Comparison of ENCODE assay signal across 22 cellular contexts in the genomic region with DNA sequence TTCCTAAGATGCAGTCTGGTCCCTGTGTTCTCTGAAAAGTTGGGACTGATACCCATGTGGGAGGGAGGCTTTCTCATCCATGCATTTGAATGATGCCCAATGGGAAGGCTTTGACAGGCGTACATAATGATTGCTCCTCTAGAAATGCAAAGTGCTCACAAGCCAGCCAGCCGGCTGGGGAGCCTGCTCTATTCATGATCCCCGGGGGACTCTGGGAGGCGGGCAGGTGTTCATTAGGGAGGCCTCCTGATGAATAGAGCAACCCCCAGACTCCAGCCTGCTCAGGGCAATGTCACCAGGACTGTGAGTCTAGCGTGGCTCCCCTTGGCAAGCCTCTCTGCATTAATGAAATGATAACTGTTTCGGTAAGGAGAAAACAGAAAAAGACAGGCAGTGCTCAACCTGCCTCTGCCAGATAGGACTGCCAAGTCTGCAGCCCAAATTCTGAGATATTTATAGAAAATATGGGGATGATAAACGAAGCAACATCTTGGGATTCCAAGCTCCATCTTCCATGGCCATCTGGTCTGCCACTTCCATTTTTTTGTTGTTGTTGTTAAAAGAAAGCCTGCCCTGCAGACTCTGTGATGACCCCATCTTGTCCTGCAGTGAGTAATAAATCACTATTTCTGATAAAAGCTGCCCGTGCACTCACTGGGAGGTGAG.
DNase-seq lines count a peak whose midpoint lies in the region; ATAC-seq, FAIRE-seq and TF ChIP-seq lines count a peak whose summit lies in the region.
"Had no signal": no experiment of that assay in that cellular context is flagged by ENCODE, and none has a peak within 500 bp of the region (broad histone marks: within the 10 kb centered on the region; RNA-seq: fewer than 3 reads in every experiment).

No MANE protein-coding gene starts in this region.

- no peak for TF ChIP-seq EP300 in neural cell (conservative IDR thresholded peaks at IDR 0.05; ENCODE audit: poor library complexity, severe bottlenecking)

- H3K9me3 ChIP-seq in HUES48 (ENCODE audit: control insufficient read depth, insufficient read depth, low read length) = no peaks in the 10 kb centered on the region
- H3K9me3 ChIP-seq in neural cell (ENCODE audit: low read length) = no peaks in the 10 kb centered on the region
- no peaks in the 10 kb centered on the region for H3K9me3 ChIP-seq in small intestine (ENCODE audit: control insufficient read depth, low read depth)
- H3K9me3 ChIP-seq in right atrium auricular region = no peaks in the 10 kb centered on the region
- H3K9me3 ChIP-seq: left ventricle myocardium inferior, pancreas, tibial nerve had no signal

- H3K79me2 ChIP-seq in neural cell (replicated peaks; ENCODE audit: insufficient read depth, low read length) = no peaks in the 10 kb centered on the region

- H3F3A ChIP-seq in neural cell (ENCODE audit: insufficient read depth, low read length, poor library complexity, severe bottlenecking) = no peaks in the 10 kb centered on the region

- ATAC-seq in HG03460 (IDR thresholded peaks at IDR 0.05; ENCODE audit: unreplicated experiment) = no peak
- ATAC-seq: CD8-positive, alpha-beta T cell; esophagus mucosa; pancreas; T-cell had no signal

- H3K27me3 ChIP-seq in HUES48 (ENCODE audit: control insufficient read depth, insufficient read depth, low read length) = no peaks in the 10 kb centered on the region
- H3K27me3 ChIP-seq in neural cell (ENCODE audit: insufficient read depth, low read depth, low read length) = no peaks in the 10 kb centered on the region
- no peaks in the 10 kb centered on the region for H3K27me3 ChIP-seq in small intestine (ENCODE audit: control insufficient read depth in 2 of 2, insufficient read depth in 2 of 2, low read length in 2 of 2)
- H3K27me3 ChIP-seq in right atrium auricular region = no peaks in the 10 kb centered on the region
- H3K27me3 ChIP-seq: pancreas, tibial nerve had no signal

- no peak for TF ChIP-seq RAD21 in neural cell (conservative IDR thresholded peaks at IDR 0.05)

- H4K20me1 ChIP-seq in neural cell (ENCODE audit: insufficient read depth) = no peaks in the 10 kb centered on the region

- H3K27ac ChIP-seq in HUES48 (ENCODE audit: low read depth, low read length) = peak overlapping the region; percentile 59
- H3K27ac ChIP-seq in neural cell (ENCODE audit: low read length) = peak overlapping the region; percentile 72
- H3K27ac ChIP-seq in small intestine (ENCODE audit: low read depth in 1 of 2, low read length in 1 of 2) = no peak overlapping the region
- no peak overlapping the region for H3K27ac ChIP-seq in right atrium auricular region
- H3K27ac ChIP-seq: pancreas, tibial nerve had no signal

- TF ChIP-seq CTCF in neural cell (IDR thresholded peaks at IDR 0.05; ENCODE audit: poor library complexity, severe bottlenecking) = no peak
- TF ChIP-seq CTCF in right atrium auricular region (IDR thresholded peaks at IDR 0.05) = no peak

- no peak for FAIRE-seq in small intestine (lab: Jason Lieb, UNC)
- FAIRE-seq: pancreas had no signal

- WGBS in small intestine, 3 donors = 48 to 61% (median 60%) methylated on average over 8 of the region's 8 CpGs

- H3K4me3 ChIP-seq in HUES48 (ENCODE audit: low read depth, low read length) = peak overlapping the region; percentile 30
- H3K4me3 ChIP-seq in neural cell (ENCODE audit: low read length) = peak overlapping the region; percentile 56
- H3K4me3 ChIP-seq in small intestine (ENCODE audit: low read depth in 1 of 2, low read length in 2 of 2) = no peak overlapping the region
- H3K4me3 ChIP-seq in right atrium auricular region = no peak overlapping the region
- H3K4me3 ChIP-seq: left ventricle myocardium inferior, pancreas, tibial nerve had no signal

- H3K4me2 ChIP-seq in neural cell (ENCODE audit: low read length) = peak overlapping the region; percentile 81

- H3K4me1 ChIP-seq in HUES48 (ENCODE audit: control insufficient read depth, insufficient read depth, low read length) = peaks cover 47% of the 10 kb centered on the region
- H3K4me1 ChIP-seq in small intestine (ENCODE audit: control insufficient read depth in 2 of 2, insufficient read depth in 1 of 2, low read depth in 1 of 2, low read length in 1 of 2) = no peaks in the 10 kb centered on the region
- H3K4me1 ChIP-seq in right atrium auricular region = peaks cover 0 to 17% of the 10 kb centered on the region in 2 donors
- H3K4me1 ChIP-seq: pancreas had no signal

- peak; percentile 20 for DNase-seq in NCI-H1694 treated with DMSO at 0.1 percent for 48 hours (lab: John Stamatoyannopoulos, UW)
- DNase-seq in cerebellar cortex (ENCODE audit: low spot score) = peak; percentile 75
- DNase-seq in effector CD8-positive, alpha-beta T cell (lab: John Stamatoyannopoulos, UW) = no peak
- DNase-seq in small intestine = no peak
- DNase-seq in right atrium auricular region (ENCODE audit: low spot score) = no peak
- DNase-seq: activated CD4-positive, alpha-beta T cell treated with anti-CD3 and anti-CD28 coated beads, Interleukin-2, amount 10 ng/mL, durations not matched to agents 7 days and 5 days; activated CD8-positive, alpha-beta memory T cell treated with anti-CD3 and anti-CD28 coated beads, Interleukin-2, amount 50 U/mL, for 48 hours; activated gamma-delta T cell treated with Interleukin-2 at 50 U/mL for 16 hours; CD8-positive, alpha-beta T cell; DMS79; KBM-7; left ventricle myocardium inferior; pancreas; SHP77 treated with DMSO at 0.1 percent for 48 hours; stimulated activated CD4-positive, alpha-beta T cell treated with anti-CD3 and anti-CD28 coated beads, Interleukin-1b, Interleukin-23, amount 100 ng/mL, for 48 hours; stimulated activated naive CD4-positive, alpha-beta T cell treated with Interleukin-2 at 50 U/mL for 16 hours; T-cell had no signal

- H3K9ac ChIP-seq in HUES48 (ENCODE audit: low read depth, low read length) (no peak overlapping the region), neural cell (ENCODE audit: low read length) (peak overlapping the region; percentile 35)

- no peaks in the 10 kb centered on the region for H3K36me3 ChIP-seq in HUES48 (ENCODE audit: control insufficient read depth, insufficient read depth, low read length)
- no peaks in the 10 kb centered on the region for H3K36me3 ChIP-seq in neural cell (ENCODE audit: insufficient read depth, low read length)
- H3K36me3 ChIP-seq in small intestine (ENCODE audit: control insufficient read depth in 2 of 2, insufficient read depth in 2 of 2, low read length in 2 of 2) = no peaks in the 10 kb centered on the region
- H3K36me3 ChIP-seq in right atrium auricular region = no peaks in the 10 kb centered on the region
- H3K36me3 ChIP-seq: left ventricle myocardium inferior, pancreas, tibial nerve had no signal

- H3K9me2 ChIP-seq in neural cell (ENCODE audit: insufficient read depth, low read length) = no peaks in the 10 kb centered on the region

- H2AFZ ChIP-seq in neural cell (ENCODE audit: low read depth, low read length) = no peak overlapping the region

TF ChIP-seq in neural cell, 6 proteins besides CTCF, POLR2A, EP300 and RAD21:
- no peak for TF ChIP-seq TAF1 (IDR thresholded peaks at IDR 0.05; ENCODE audit: low read depth)
- no peak for TF ChIP-seq SMC3 (conservative IDR thresholded peaks at IDR 0.05; ENCODE audit: poor library complexity)
- no peak for TF ChIP-seq EZH2 (IDR thresholded peaks at IDR 0.05; ENCODE audit: borderline replicate concordance, insufficient read depth, low read length, poor library complexity, severe bottlenecking)
- TF ChIP-seq POLR2AphosphoS5 (IDR thresholded peaks at IDR 0.05) = no peak
- TF ChIP-seq MXI1 (conservative IDR thresholded peaks at IDR 0.05; ENCODE audit: poor library complexity, severe bottlenecking) = no peak
- no peak for TF ChIP-seq REST (IDR thresholded peaks at IDR 0.05; ENCODE audit: borderline replicate concordance)

Comparison
In these comparisons a context has a peak if more than half of its experiments do, and no peak if none do; other contexts are left out.
1. H3K27ac ChIP-seq: peak in HUES48 (single experiment) and neural cell (single experiment); none in small intestine (0 of 2) and right atrium auricular region (0 of 2).
2. H3K4me3 ChIP-seq: peak in HUES48 (single experiment) and neural cell (single experiment); none in small intestine (0 of 2) and right atrium auricular region (0 of 2).
3. DNase-seq: peak in NCI-H1694 treated with DMSO at 0.1 percent for 48 hours (single experiment) and cerebellar cortex (single experiment); none in effector CD8-positive, alpha-beta T cell (single experiment), small intestine (single experiment) and right atrium auricular region (single experiment).